ENCODE assay signal across 18 cellular contexts in the genomic region with DNA sequence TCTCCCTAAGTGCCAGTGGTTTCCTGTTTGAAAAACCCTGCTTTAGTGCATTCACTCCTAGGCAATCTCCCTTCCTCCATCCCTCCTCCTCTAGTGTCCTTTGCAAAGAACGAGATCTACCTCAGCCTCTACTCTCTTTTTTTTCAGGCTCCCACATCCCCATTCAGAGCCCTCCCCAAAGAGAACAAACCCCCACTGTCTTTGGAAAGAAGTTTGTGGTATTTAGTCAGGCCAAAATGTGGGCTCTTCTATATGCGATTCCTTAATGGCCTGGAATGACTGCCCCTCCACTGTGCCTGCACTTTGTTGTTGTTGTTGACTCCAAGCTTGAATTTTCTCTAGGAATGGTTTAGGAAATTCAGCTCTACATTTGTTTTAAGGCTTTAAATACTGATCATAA. TPM values are rescaled to one million over a fixed set of nuclear protein-coding genes. Genes with fewer than 3 reads are reported as not detected.
DNase-seq lines count a peak whose midpoint lies in the region; ATAC-seq, FAIRE-seq and TF ChIP-seq lines count a peak whose summit lies in the region.
"Had no signal": no experiment of that assay in that cellular context is flagged by ENCODE, and none has a peak within 500 bp of the region (broad histone marks: within the 10 kb centered on the region; RNA-seq: fewer than 3 reads in every experiment).

No MANE protein-coding gene starts in this region.

- FAIRE-seq in GM19239 (lab: Jason Lieb, UNC), result peak; percentile 14
- FAIRE-seq: G401.6 had no signal

- no peaks in the 10 kb centered on the region for H3K79me1 ChIP-seq in trophoblast cell (ENCODE audit: low read length)

- H4K91ac ChIP-seq in trophoblast cell (ENCODE audit: low read depth, low read length), result no peak overlapping the region

- no peaks in the 10 kb centered on the region for H3K9me3 ChIP-seq in endodermal cell (ENCODE audit: control insufficient read depth, low read length)
- H3K9me3 ChIP-seq in trophoblast cell (ENCODE audit: insufficient read depth, low read depth, low read length), result no peaks in the 10 kb centered on the region

- ATAC-seq in GM18517 (IDR thresholded peaks at IDR 0.05; ENCODE audit: unreplicated experiment), result no peak
- ATAC-seq: HCT116 had no signal

- H3K4me3 Mint-ChIP-seq in endodermal cell, result no peak overlapping the region

- H3K14ac ChIP-seq in trophoblast cell (ENCODE audit: low read length), result no peak overlapping the region

- no peak overlapping the region for H2AFZ ChIP-seq in trophoblast cell (ENCODE audit: insufficient read depth, low read length, poor library complexity)
- H2AFZ ChIP-seq: PC-9 had no signal

- no peak overlapping the region for H3K18ac ChIP-seq in trophoblast cell (ENCODE audit: low read length)

- no peak overlapping the region for H3K23ac ChIP-seq in trophoblast cell (ENCODE audit: low read length)

- H2AK5ac ChIP-seq in trophoblast cell (ENCODE audit: low read length), result no peak overlapping the region

- H3K4me2 ChIP-seq in trophoblast cell (ENCODE audit: low read length), result no peak overlapping the region
- H3K4me2 ChIP-seq: PC-9 had no signal

- H2BK120ac ChIP-seq in trophoblast cell (ENCODE audit: insufficient read depth, low read length, poor library complexity), result no peak overlapping the region

- H4K8ac ChIP-seq in trophoblast cell (ENCODE audit: low read depth, low read length), result no peak overlapping the region

- peaks cover 12% of the 10 kb centered on the region for H3K4me1 Mint-ChIP-seq in endodermal cell

- H3K9ac ChIP-seq in endodermal cell (ENCODE audit: extremely low read depth, low read length, poor library complexity, severe bottlenecking), result no peak overlapping the region
- H3K9ac ChIP-seq in trophoblast cell (ENCODE audit: low read length), result no peak overlapping the region

- H3K27ac ChIP-seq in endodermal cell (ENCODE audit: low read depth, low read length) (no peak overlapping the region), trophoblast cell (ENCODE audit: low read depth, low read length) (no peak overlapping the region)
- H3K27ac ChIP-seq: PC-9, RWPE1 had no signal

- DNase-seq in GM19239 (ENCODE audit: insufficient read length, low spot score), result no peak
- peak; percentile 12 for DNase-seq in KBM-7
- DNase-seq in endodermal cell, result peak; percentile 49
- DNase-seq in trophoblast cell, result no peak
- DNase-seq in stimulated activated CD4-positive, alpha-beta T cell treated with anti-CD3 and anti-CD28 coated beads, Interleukin-15, amount 100 ng/mL, for 24 hours, result no peak
- DNase-seq in activated CD4-positive, alpha-beta T cell treated with anti-CD3 and anti-CD28 coated beads, Interleukin-2, amount 50 U/mL, for 48 hours, result no peak
- DNase-seq: Karpas-422, NCI-H1048, NCI-H1436, NCI-H1930, NCI-H524, NCI-H82, PC-9, SIG-M5 had no signal

- WGBS in endodermal cell (ENCODE audit: insufficient coverage in 1 of 2, insufficient read length in 1 of 2), 2 experiments, result 82 to 83% methylated on average over 1 to 2 of the region's 2 CpGs
- no CpG with 5 or more reads among the region's 2 CpGs for WGBS in trophoblast cell (ENCODE audit: extremely low coverage, insufficient coverage, insufficient read length)

- H3K4ac ChIP-seq in trophoblast cell (ENCODE audit: low read depth, low read length), result peak overlapping the region; percentile 28

- no peaks in the 10 kb centered on the region for H3K36me3 Mint-ChIP-seq in endodermal cell (ENCODE audit: low read depth)

- H3K4me1 ChIP-seq in endodermal cell (ENCODE audit: control insufficient read depth, insufficient read depth, low read length), result no peaks in the 10 kb centered on the region
- no peaks in the 10 kb centered on the region for H3K4me1 ChIP-seq in trophoblast cell (ENCODE audit: control insufficient read depth in 1 of 2, insufficient read depth in 2 of 2, low read length in 2 of 2)

- no peak for TF ChIP-seq CTCF in endodermal cell (conservative IDR thresholded peaks at IDR 0.05)

- H3K79me2 ChIP-seq in trophoblast cell (ENCODE audit: control insufficient read depth, insufficient read depth, low read length, poor library complexity), result no peaks in the 10 kb centered on the region

- no peak overlapping the region for H3K4me3 ChIP-seq in endodermal cell (ENCODE audit: low read length)
- H3K4me3 ChIP-seq in trophoblast cell (ENCODE audit: low read depth, low read length), result no peak overlapping the region
- H3K4me3 ChIP-seq: PC-9 had no signal

- H3K36me3 ChIP-seq in endodermal cell (ENCODE audit: control insufficient read depth, insufficient read depth, low read length) (no peaks in the 10 kb centered on the region), trophoblast cell (ENCODE audit: control insufficient read depth in 1 of 2, insufficient read depth in 2 of 2, low read length in 2 of 2) (no peaks in the 10 kb centered on the region)

- H2BK5ac ChIP-seq in trophoblast cell (ENCODE audit: low read depth, low read length, poor library complexity), result no peak overlapping the region

- no peak overlapping the region for H2BK12ac ChIP-seq in trophoblast cell (ENCODE audit: low read length)

- in situ Hi-C loops in KBM-7 (cut with MboI; ENCODE audit: low pct_unique_long_range_greater_than_20kb, low sequenced_read_pairs), result no loop called here

- no peaks in the 10 kb centered on the region for H3K27me3 Mint-ChIP-seq in endodermal cell (ENCODE audit: insufficient read depth)

- H4K12ac ChIP-seq in trophoblast cell (ENCODE audit: low read depth, low read length), result no peak overlapping the region

- H3K9me3 Mint-ChIP-seq in endodermal cell, result no peaks in the 10 kb centered on the region

- H3K27me3 ChIP-seq in endodermal cell (ENCODE audit: control insufficient read depth, insufficient read depth, low read length, poor library complexity, severe bottlenecking), result no peaks in the 10 kb centered on the region
- no peaks in the 10 kb centered on the region for H3K27me3 ChIP-seq in trophoblast cell (ENCODE audit: insufficient read depth, low read length)

- H3K27ac Mint-ChIP-seq in endodermal cell, result peak overlapping the region; percentile 80

RNA-seq across cellular contexts. Expression of gene PALS2, which starts 36.3 kb away (rescaled TPM):
- total RNA-seq in endodermal cell, result 10 to 100 TPM; 45.0 to 46.1 TPM
- 22.3 TPM for polyA plus RNA-seq in endodermal cell (2013, experiment 1 of 2)
- polyA plus RNA-seq in endodermal cell (2013, experiment 2 of 2), result 20.5 TPM
- 16.7 and 17.7 TPM in 2 replicates for polyA plus RNA-seq in trophoblast cell (2013)

Comparison
In these comparisons a context has a peak if more than half of its experiments do, and no peak if none do; other contexts are left out.
1. DNase-seq: peak in KBM-7 (single experiment) and endodermal cell (single experiment); none in GM19239 (single experiment), trophoblast cell (0 of 2), stimulated activated CD4-positive, alpha-beta T cell treated with anti-CD3 and anti-CD28 coated beads, Interleukin-15, amount 100 ng/mL, for 24 hours (single experiment) and activated CD4-positive, alpha-beta T cell treated with anti-CD3 and anti-CD28 coated beads, Interleukin-2, amount 50 U/mL, for 48 hours (0 of 2).